Comparison of ENCODE assay signal across 31 cellular contexts in genomic region chr13:69040898-69041297, GRCh38.
DNase-seq lines count a peak whose midpoint lies in the region; TF ChIP-seq lines count a peak whose summit lies in the region.
"Had no signal": no experiment of that assay in that cellular context is flagged by ENCODE, and none has a peak within 500 bp of the region (broad histone marks: within the 10 kb centered on the region; RNA-seq: fewer than 3 reads in every experiment).

No MANE protein-coding gene starts in this region.

- H3K36me3 ChIP-seq in Karpas-422 (ENCODE audit: insufficient read depth, low read length) (no peaks in the 10 kb centered on the region), SU-DHL-6 (ENCODE audit: low read length) (no peaks in the 10 kb centered on the region), neural cell (ENCODE audit: insufficient read depth, low read length) (no peaks in the 10 kb centered on the region)
- H3K36me3 ChIP-seq: BE2C; BLaER1; BLaER1 treated with 17β-estradiol and CSF1 and Interleukin-3, amounts not matched to agents 10 nM and 100 nM had no signal

- no peaks in the 10 kb centered on the region for H3K27me3 ChIP-seq in Karpas-422 (ENCODE audit: low read length)
- H3K27me3 ChIP-seq in SU-DHL-6 (ENCODE audit: low read length): no peaks in the 10 kb centered on the region
- no peaks in the 10 kb centered on the region for H3K27me3 ChIP-seq in neural cell (ENCODE audit: insufficient read depth, low read depth, low read length)
- H3K27me3 ChIP-seq: BE2C; BLaER1; BLaER1 treated with 17β-estradiol and CSF1 and Interleukin-3, amounts not matched to agents 10 nM and 100 nM had no signal

- H3K4me3 ChIP-seq in Karpas-422 (ENCODE audit: low read length) (no peak overlapping the region), SU-DHL-6 (ENCODE audit: insufficient read depth, low read length, poor library complexity, severe bottlenecking) (no peak overlapping the region), neural cell (ENCODE audit: low read length) (no peak overlapping the region)
- H3K4me3 ChIP-seq: A549; BLaER1; BLaER1 treated with 17β-estradiol and CSF1 and Interleukin-3, amounts not matched to agents 10 nM and 100 nM had no signal

- TF ChIP-seq EP300 in neural cell (conservative IDR thresholded peaks at IDR 0.05; ENCODE audit: poor library complexity, severe bottlenecking): peak; percentile 99

- H4K20me1 ChIP-seq in Karpas-422 (ENCODE audit: insufficient read depth, low read depth, low read length): no peaks in the 10 kb centered on the region
- H4K20me1 ChIP-seq in SU-DHL-6 (ENCODE audit: low read depth, low read length): no peaks in the 10 kb centered on the region
- no peaks in the 10 kb centered on the region for H4K20me1 ChIP-seq in neural cell (ENCODE audit: insufficient read depth)
- H4K20me1 ChIP-seq: BLaER1; BLaER1 treated with 17β-estradiol and CSF1 and Interleukin-3, amounts not matched to agents 10 nM and 100 nM had no signal

- H3K9me2 ChIP-seq in Karpas-422 (replicated peaks; ENCODE audit: insufficient read depth, low read length) (no peaks in the 10 kb centered on the region), SU-DHL-6 (replicated peaks; ENCODE audit: insufficient read depth, low read length) (no peaks in the 10 kb centered on the region), neural cell (ENCODE audit: insufficient read depth, low read length) (no peaks in the 10 kb centered on the region)

- H3K4me1 ChIP-seq in Karpas-422 (ENCODE audit: low read length): no peaks in the 10 kb centered on the region
- H3K4me1 ChIP-seq: A549; BE2C; BLaER1; BLaER1 treated with 17β-estradiol and CSF1 and Interleukin-3, amounts not matched to agents 10 nM and 100 nM; Caco-2 had no signal

- H3K9me3 ChIP-seq in Karpas-422 (ENCODE audit: low read length) (peaks cover 4% of the 10 kb centered on the region; the same call in 1 of the 2 replicates), SU-DHL-6 (ENCODE audit: insufficient read depth, low read length) (no peaks in the 10 kb centered on the region), neural cell (ENCODE audit: low read length) (no peaks in the 10 kb centered on the region)
- H3K9me3 ChIP-seq: A549, BE2C, Caco-2 had no signal

- no peak for TF ChIP-seq CTCF in SU-DHL-6 (IDR thresholded peaks at IDR 0.05; ENCODE audit: insufficient read depth, low read length, poor library complexity, severe bottlenecking)
- no peak for TF ChIP-seq CTCF in neural cell (IDR thresholded peaks at IDR 0.05; ENCODE audit: poor library complexity, severe bottlenecking)

- peak overlapping the region; percentile 66; the same call in 1 of the 2 replicates for H2AFZ ChIP-seq in Karpas-422 (ENCODE audit: low read length)
- H2AFZ ChIP-seq in SU-DHL-6 (ENCODE audit: low read depth, low read length, severe bottlenecking): peak overlapping the region; percentile 39
- H2AFZ ChIP-seq in neural cell (ENCODE audit: low read depth, low read length): no peak overlapping the region

- TF ChIP-seq RAD21 in neural cell (conservative IDR thresholded peaks at IDR 0.05): peak; percentile 19

- no peak for DNase-seq in Karpas-422
- DNase-seq in DMS53 treated with DMSO at 0.1 percent for 48 hours (lab: John Stamatoyannopoulos, UW; ENCODE audit: unreplicated experiment): no peak
- no peak for DNase-seq in hypothalamus (lab: John Stamatoyannopoulos, UW)
- DNase-seq in NCI-H1436 treated with DMSO at 0.1 percent for 48 hours (lab: John Stamatoyannopoulos, UW): no peak
- DNase-seq: 8988T; ACHN; AML-193; BE2C; C1 segment of cervical spinal cord; Caco-2; Calu3; CD4-positive, alpha-beta memory T cell; CD4-positive, alpha-beta T cell; CD4-positive, CD25-positive, alpha-beta regulatory T cell; CD8-positive, alpha-beta memory T cell; CD8-positive, alpha-beta T cell; COR-L47; DMS 273 treated with DMSO at 0.1 percent for 48 hours; DMS153; DMS53; DMS79; DMS79 treated with DMSO at 0.1 percent for 48 hours; DND-41; EL had no signal

- H3K27ac ChIP-seq in Karpas-422 (ENCODE audit: low read length) (no peak overlapping the region), SU-DHL-6 (ENCODE audit: low read depth, low read length) (no peak overlapping the region), neural cell (ENCODE audit: low read length) (peak overlapping the region; percentile 31)
- H3K27ac ChIP-seq: 22Rv1; A549; BLaER1; BLaER1 treated with 17β-estradiol and CSF1 and Interleukin-3, amounts not matched to agents 10 nM and 100 nM; C4-2B had no signal

- no peaks in the 10 kb centered on the region for H3K79me2 ChIP-seq in Karpas-422 (ENCODE audit: low read length)
- no peaks in the 10 kb centered on the region for H3K79me2 ChIP-seq in SU-DHL-6 (ENCODE audit: insufficient read depth, low read length)
- H3K79me2 ChIP-seq in neural cell (replicated peaks; ENCODE audit: insufficient read depth, low read length): no peaks in the 10 kb centered on the region

- H3K9ac ChIP-seq in Karpas-422 (ENCODE audit: low read length) (no peak overlapping the region), SU-DHL-6 (ENCODE audit: low read length) (no peak overlapping the region), neural cell (ENCODE audit: low read length) (no peak overlapping the region)
- H3K9ac ChIP-seq: BLaER1; BLaER1 treated with 17β-estradiol and CSF1 and Interleukin-3, amounts not matched to agents 10 nM and 100 nM had no signal

- H3F3A ChIP-seq in SU-DHL-6 (ENCODE audit: insufficient read depth) (no peaks in the 10 kb centered on the region), neural cell (ENCODE audit: insufficient read depth, low read length, poor library complexity, severe bottlenecking) (peaks cover 2% of the 10 kb centered on the region)

- H3K4me2 ChIP-seq in Karpas-422 (ENCODE audit: low read depth, low read length, poor library complexity, severe bottlenecking): no peak overlapping the region
- H3K4me2 ChIP-seq in SU-DHL-6 (ENCODE audit: low read depth, low read length, poor library complexity, severe bottlenecking): no peak overlapping the region
- H3K4me2 ChIP-seq in neural cell (ENCODE audit: low read length): no peak overlapping the region
- H3K4me2 ChIP-seq: A549; BLaER1; BLaER1 treated with 17β-estradiol and CSF1 and Interleukin-3, amounts not matched to agents 10 nM and 100 nM had no signal

TF ChIP-seq in neural cell, 6 proteins besides CTCF, POLR2A, EP300 and RAD21:
- TF ChIP-seq EZH2 (IDR thresholded peaks at IDR 0.05; ENCODE audit: borderline replicate concordance, insufficient read depth, low read length, poor library complexity, severe bottlenecking): no peak
- no peak for TF ChIP-seq MXI1 (conservative IDR thresholded peaks at IDR 0.05; ENCODE audit: poor library complexity, severe bottlenecking)
- TF ChIP-seq POLR2AphosphoS5 (IDR thresholded peaks at IDR 0.05): peak; percentile 89
- TF ChIP-seq TAF1 (IDR thresholded peaks at IDR 0.05; ENCODE audit: low read depth): no peak
- peak; percentile 84 for TF ChIP-seq REST (IDR thresholded peaks at IDR 0.05; ENCODE audit: borderline replicate concordance)
- TF ChIP-seq SMC3 (conservative IDR thresholded peaks at IDR 0.05; ENCODE audit: poor library complexity): no peak
